Comparison of ENCODE assay signal across 13 cellular contexts in the genomic region with DNA sequence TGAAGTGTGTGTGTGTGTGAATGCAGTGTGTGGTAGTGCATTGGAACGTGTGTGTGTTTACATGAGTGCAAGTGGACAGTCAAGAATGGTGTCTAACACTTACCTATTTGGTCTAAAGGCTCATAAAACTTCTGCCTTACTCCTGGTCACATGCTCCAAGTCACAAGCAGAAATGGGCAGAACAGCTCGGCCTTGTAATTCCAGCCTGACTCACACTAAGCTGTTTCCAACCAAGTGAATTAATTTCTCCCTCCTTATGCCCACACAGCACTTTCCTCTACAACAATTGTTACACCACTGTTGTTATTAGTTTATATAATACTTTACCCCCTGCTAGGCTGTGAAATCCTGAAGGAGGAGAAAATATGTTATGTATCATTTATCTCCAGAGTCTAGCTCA. TPM values are rescaled to one million over a fixed set of nuclear protein-coding genes. Genes with fewer than 3 reads are reported as not detected.
DNase-seq lines count a peak whose midpoint lies in the region; ATAC-seq, FAIRE-seq and TF ChIP-seq lines count a peak whose summit lies in the region.
"Had no signal": no experiment of that assay in that cellular context is flagged by ENCODE, and none has a peak within 500 bp of the region (broad histone marks: within the 10 kb centered on the region; RNA-seq: fewer than 3 reads in every experiment).

No MANE protein-coding gene starts in this region.

- H3K9ac ChIP-seq in astrocyte (ENCODE audit: low read length) (no peak overlapping the region), subcutaneous abdominal adipose tissue (ENCODE audit: low read length in 5 of 5) (no peak overlapping the region)

- intact Hi-C loops in right cardiac atrium (cut with DNase I): loop anchor here in 1 of 4 donors (5.0 kb wide), 1 partner anchor 44 kb away; the partner anchor contains the start of gene DDR2

- H3K4me1 Mint-ChIP-seq in HFFc6 (ENCODE audit: low read depth): peaks cover 100% of the 10 kb centered on the region
- peaks cover 31% of the 10 kb centered on the region for H3K4me1 Mint-ChIP-seq in astrocyte (ENCODE audit: low read depth, unreplicated experiment)

- H3K27me3 ChIP-seq in astrocyte (ENCODE audit: insufficient read depth, low read length) (no peaks in the 10 kb centered on the region), right cardiac atrium (ENCODE audit: control insufficient read depth, insufficient read depth) (no peaks in the 10 kb centered on the region), subcutaneous abdominal adipose tissue (ENCODE audit: control insufficient read depth in 5 of 5, insufficient read depth in 4 of 5, low read length in 5 of 5) (no peaks in the 10 kb centered on the region)
- H3K27me3 ChIP-seq: pancreas had no signal

- no peak for TF ChIP-seq CTCF in HFFc6 (IDR thresholded peaks at IDR 0.05)
- no peak for TF ChIP-seq CTCF in astrocyte (IDR thresholded peaks at IDR 0.05; ENCODE audit: insufficient read depth, low read depth, low read length)

- H3K4me1 ChIP-seq in astrocyte (ENCODE audit: insufficient read depth, low read length) (peaks cover 51% of the 10 kb centered on the region), right cardiac atrium (ENCODE audit: control insufficient read depth, insufficient read depth, low read length) (peaks cover 6% of the 10 kb centered on the region), subcutaneous abdominal adipose tissue (ENCODE audit: control insufficient read depth in 5 of 5, insufficient read depth in 5 of 5, low read length in 5 of 5) (peaks cover 2 to 68% (median 50%) of the 10 kb centered on the region in 5 donors)
- H3K4me1 ChIP-seq: pancreas had no signal

- WGBS in right cardiac atrium: 59% methylated on average over 2 of the region's 2 CpGs

- no peak overlapping the region for H2AFZ ChIP-seq in astrocyte (ENCODE audit: low read depth, low read length)

- peaks cover 25% of the 10 kb centered on the region for H3K9me3 Mint-ChIP-seq in HFFc6
- peaks cover 15% of the 10 kb centered on the region for H3K9me3 Mint-ChIP-seq in astrocyte (ENCODE audit: unreplicated experiment)

- H3K9me3 ChIP-seq in astrocyte (ENCODE audit: insufficient read depth, low read depth, low read length): no peaks in the 10 kb centered on the region
- no peaks in the 10 kb centered on the region for H3K9me3 ChIP-seq in right cardiac atrium (ENCODE audit: control insufficient read depth, low read length)
- no peaks in the 10 kb centered on the region for H3K9me3 ChIP-seq in subcutaneous abdominal adipose tissue (ENCODE audit: control insufficient read depth in 5 of 5, low read length in 5 of 5)
- H3K9me3 ChIP-seq: pancreas had no signal

- peaks cover 22% of the 10 kb centered on the region for H4K20me1 ChIP-seq in astrocyte (ENCODE audit: insufficient read depth, low read length)

- ATAC-seq in right cardiac atrium (peak in 1 of 2 donors; percentile 15), HG03039 (IDR thresholded peaks at IDR 0.05; ENCODE audit: unreplicated experiment) (no peak)

- H3K4me3 ChIP-seq in astrocyte (ENCODE audit: insufficient read depth, low read depth, low read length): no peak overlapping the region
- no peak overlapping the region for H3K4me3 ChIP-seq in right cardiac atrium (ENCODE audit: low read length)
- H3K4me3 ChIP-seq in subcutaneous abdominal adipose tissue (ENCODE audit: low read depth in 1 of 5, low read length in 5 of 5): no peak overlapping the region
- H3K4me3 ChIP-seq: pancreas had no signal

- H3K4me2 ChIP-seq in astrocyte (ENCODE audit: low read length): peak overlapping the region; percentile 26

- H3K27ac ChIP-seq in astrocyte (ENCODE audit: low read depth, low read length): no peak overlapping the region
- H3K27ac ChIP-seq in right cardiac atrium (ENCODE audit: low read length): peak overlapping the region; percentile 3
- H3K27ac ChIP-seq in subcutaneous abdominal adipose tissue (ENCODE audit: low read depth, low read length): peak overlapping the region; percentile 75
- H3K27ac ChIP-seq: pancreas had no signal

- H3K36me3 Mint-ChIP-seq in HFFc6 (ENCODE audit: low read depth) (peaks cover 64% of the 10 kb centered on the region), astrocyte (ENCODE audit: low read depth, unreplicated experiment) (peaks cover 11% of the 10 kb centered on the region)

- no peaks in the 10 kb centered on the region for H3K36me3 ChIP-seq in astrocyte (ENCODE audit: insufficient read depth, low read length)
- no peaks in the 10 kb centered on the region for H3K36me3 ChIP-seq in subcutaneous abdominal adipose tissue (ENCODE audit: control insufficient read depth in 5 of 5, insufficient read depth in 5 of 5, low read length in 5 of 5)
- H3K36me3 ChIP-seq: pancreas had no signal

- H3K27me3 Mint-ChIP-seq in HFFc6 (ENCODE audit: insufficient read depth) (peaks cover 12% of the 10 kb centered on the region), astrocyte (ENCODE audit: low read depth, unreplicated experiment) (no peaks in the 10 kb centered on the region)

- H3K79me2 ChIP-seq in astrocyte (ENCODE audit: insufficient read depth, low read length): peaks cover 43% of the 10 kb centered on the region

- H3K27ac Mint-ChIP-seq in HFFc6 (peak overlapping the region; percentile 78), astrocyte (ENCODE audit: unreplicated experiment) (no peak overlapping the region)
- H3K27ac Mint-ChIP-seq: IgD-negative memory B cell had no signal

- H3K4me3 Mint-ChIP-seq in HFFc6 (no peak overlapping the region; the same call in 1 of the 2 replicates), astrocyte (ENCODE audit: unreplicated experiment) (no peak overlapping the region)
- H3K4me3 Mint-ChIP-seq: IgD-negative memory B cell had no signal

- DNase-seq in HFFc6 (peak; percentile 52), astrocyte (ENCODE audit: low read depth) (peak; percentile 84), right cardiac atrium (no peak), HUDEP-2 (lab: John Stamatoyannopoulos, UW; ENCODE audit: unreplicated experiment in 76 of 76) (no peak), OCI-M2 (lab: John Stamatoyannopoulos, UW; ENCODE audit: unreplicated experiment) (no peak), ureter (ENCODE audit: low spot score) (no peak)
- DNase-seq: activated CD4-positive, CD25-positive, alpha-beta regulatory T cell treated with anti-CD3 and anti-CD28 coated beads, Interleukin-2, amount 50 U/mL, for 72 hours; activated effector memory CD4-positive, alpha-beta T cell treated with anti-CD3 and anti-CD28 coated beads, Interleukin-2, amount 50 U/mL, for 16 hours; pancreas had no signal

- peak; percentile 37 for FAIRE-seq in astrocyte (lab: Jason Lieb, UNC)
- FAIRE-seq: D721Med, pancreas had no signal

RNA-seq across cellular contexts. Expression of gene DDR2, which starts 43.8 kb away (rescaled TPM):
- total RNA-seq in HFFc6 (2021; fragmentation: NEBNext Ultra II Directional; extraction: Animal tissue kit (Norgen Biotek cat#: 25700)): 100 to 1,000 TPM; 154 to 218 (median 187) TPM
- total RNA-seq in astrocyte (15.3 and 23.2 TPM in 2 replicates), right cardiac atrium (10 to 100 TPM; 57.7 to 82.1 (median 67.4) TPM), ureter (60.3 TPM)
- 12.8 TPM for polyA plus RNA-seq in right cardiac atrium

Comparison
In these comparisons a context has a peak if more than half of its experiments do, and no peak if none do; other contexts are left out.
1. DNase-seq: peak in HFFc6 (single experiment) and astrocyte (single experiment); none in right cardiac atrium (0 of 3), HUDEP-2 (0 of 76), OCI-M2 (single experiment) and ureter (single experiment).